In genomic region chr13:41311607-41312500, GRCh38 we compare ENCODE assay signal across 7 cellular contexts. TPM values are rescaled to one million over a fixed set of nuclear protein-coding genes. Genes with fewer than 3 reads are reported as not detected.
DNase-seq lines count a peak whose midpoint lies in the region; ATAC-seq, FAIRE-seq and TF ChIP-seq lines count a peak whose summit lies in the region.

No MANE protein-coding gene starts in this region.

- peak; percentile 57 for FAIRE-seq in GM18507 (lab: Jason Lieb, UNC)

- H3K36me3 Mint-ChIP-seq in endothelial cell (ENCODE audit: low read depth, unreplicated experiment) (no peaks in the 10 kb centered on the region), mesothelial cell of epicardium (no peaks in the 10 kb centered on the region)

- H3K27ac Mint-ChIP-seq in endothelial cell (ENCODE audit: unreplicated experiment) (peak overlapping the region; percentile 58), mesothelial cell of epicardium (peak overlapping the region; percentile 94)

- DNase-seq in GM18507 (ENCODE audit: extremely low spot score, insufficient read length, low read depth) (no peak), NCI-H526 (lab: John Stamatoyannopoulos, UW) (peak; percentile 58 to 76), endothelial cell (ENCODE audit: low spot score) (peak; percentile 48), mesothelial cell of epicardium (ENCODE audit: low spot score in 2 of 2, unreplicated experiment in 2 of 2) (peak; percentile 28 to 70)
- peak; percentile 24 to 40 (median 27) for DNase-seq in activated CD8-positive, alpha-beta memory T cell treated with anti-CD3 and anti-CD28 coated beads for 48 hours (ENCODE audit: low read depth in 2 of 3, low spot score in 2 of 3)
- DNase-seq in stimulated activated CD8-positive, alpha-beta memory T cell treated with anti-CD3 and anti-CD28 coated beads, Interleukin-4, amount 100 ng/mL, for 48 hours: peak; percentile 66

- H3K4me3 Mint-ChIP-seq in endothelial cell (ENCODE audit: unreplicated experiment) (peak overlapping the region; percentile 97), mesothelial cell of epicardium (peak overlapping the region; percentile 93)

- ATAC-seq in HG02840 (IDR thresholded peaks at IDR 0.05; ENCODE audit: low FRiP score, unreplicated experiment): peak; percentile 50

- peaks cover 14% of the 10 kb centered on the region for H3K4me1 Mint-ChIP-seq in endothelial cell (ENCODE audit: unreplicated experiment)
- peaks cover 30% of the 10 kb centered on the region for H3K4me1 Mint-ChIP-seq in mesothelial cell of epicardium

- no peaks in the 10 kb centered on the region for H3K9me3 Mint-ChIP-seq in endothelial cell (ENCODE audit: unreplicated experiment)
- no peaks in the 10 kb centered on the region for H3K9me3 Mint-ChIP-seq in mesothelial cell of epicardium

- no peak for TF ChIP-seq CTCF in endothelial cell (IDR thresholded peaks at IDR 0.05; ENCODE audit: unreplicated experiment)
- TF ChIP-seq CTCF in mesothelial cell of epicardium (IDR thresholded peaks at IDR 0.05; ENCODE audit: unreplicated experiment): no peak

- H3K27me3 Mint-ChIP-seq in endothelial cell (ENCODE audit: unreplicated experiment) (peaks cover 2% of the 10 kb centered on the region), mesothelial cell of epicardium (ENCODE audit: low read depth) (no peaks in the 10 kb centered on the region)

RNA-seq across cellular contexts. Expression of gene NAA16, which starts 0.8 kb away (rescaled TPM):
- total RNA-seq in endothelial cell (ENCODE audit: unreplicated experiment) (23.6 TPM), mesothelial cell of epicardium (36.2 to 40.0 TPM (median 37.6 TPM) in 3 replicates)

RNA-seq across cellular contexts. Expression of gene MTRF1, which starts 48.5 kb away (rescaled TPM):
- total RNA-seq in endothelial cell (ENCODE audit: unreplicated experiment) (10.1 TPM), mesothelial cell of epicardium (15.5 to 17.2 TPM (median 16.6 TPM) in 3 replicates)
